In genomic region chr10:15214237-15214636, GRCh38 we compare ENCODE assay signal across 1 cellular context.
TF ChIP-seq lines count a peak whose summit lies in the region.

No MANE protein-coding gene starts in this region.

TF ChIP-seq in GM23338, 12 proteins besides CTCF, POLR2A, EP300 and RAD21 (continued from another document):
- TF ChIP-seq ZNF462 (CRISPR knock-in tag; IDR thresholded peaks at IDR 0.05), result no peak
- no peak for TF ChIP-seq JUNB (IDR thresholded peaks at IDR 0.05; ENCODE audit: unreplicated experiment)
- TF ChIP-seq EZH2phosphoT487 (IDR thresholded peaks at IDR 0.05; ENCODE audit: unreplicated experiment), result no peak
- TF ChIP-seq ZNF114 (CRISPR knock-in tag; IDR thresholded peaks at IDR 0.05), result no peak
- TF ChIP-seq POLR2AphosphoS5 (IDR thresholded peaks at IDR 0.05; ENCODE audit: low read depth), result no peak
- no peak for TF ChIP-seq ZNF331 (CRISPR knock-in tag; IDR thresholded peaks at IDR 0.05; ENCODE audit: low read depth)
- TF ChIP-seq EZH2 (IDR thresholded peaks at IDR 0.05; ENCODE audit: low read depth, unreplicated experiment), result no peak
- TF ChIP-seq CREB1 (CRISPR knock-in tag; IDR thresholded peaks at IDR 0.05; ENCODE audit: low read depth), result no peak
TF ChIP-seq in GM23338: peak in this region for 0.
